Comparison of ENCODE assay signal across 1 cellular context in genomic region chr3:4722103-4722502, GRCh38.
A peak's percentile ranks its signal among the peaks of the same experiment; 100 is the strongest.
TF ChIP-seq lines count a peak whose summit lies in the region.

No MANE protein-coding gene starts in this region.

TF ChIP-seq in K562, 482 proteins besides CTCF, POLR2A, EP300 and RAD21 (continued from another document and continues in another):
- no peak for TF ChIP-seq ATF6 (CRISPR knock-in tag; IDR thresholded peaks at IDR 0.05)
- no peak for TF ChIP-seq BMI1 (IDR thresholded peaks at IDR 0.05; ENCODE audit: low read length)
- no peak for TF ChIP-seq ZNF740 (CRISPR knock-in tag; IDR thresholded peaks at IDR 0.05)
- TF ChIP-seq ZNF740 (tag; IDR thresholded peaks at IDR 0.05) = no peak
- TF ChIP-seq FOSL1 (tag; conservative IDR thresholded peaks at IDR 0.05) = no peak
- TF ChIP-seq SP1 (CRISPR knock-in tag; IDR thresholded peaks at IDR 0.05) = no peak
- TF ChIP-seq KAT8 (IDR thresholded peaks at IDR 0.05; ENCODE audit: low read depth) = no peak
- TF ChIP-seq ZNF668 (CRISPR knock-in tag; IDR thresholded peaks at IDR 0.05) = no peak
- TF ChIP-seq TFAP4 (CRISPR knock-in tag; IDR thresholded peaks at IDR 0.05; ENCODE audit: borderline replicate concordance) = no peak
- no peak for TF ChIP-seq POLR2AphosphoS2 (IDR thresholded peaks at IDR 0.05; ENCODE audit: low read length)
- TF ChIP-seq CTBP1 (IDR thresholded peaks at IDR 0.05; ENCODE audit: borderline replicate concordance) = no peak; the same call in 1 of the 2 replicates
- TF ChIP-seq RB1 (IDR thresholded peaks at IDR 0.05; ENCODE audit: low read depth) = 0 out of 2 replicates have a peak, but pooled peaks have one; percentile 40
- no peak for TF ChIP-seq RFX1 (IDR thresholded peaks at IDR 0.05)
- no peak for TF ChIP-seq ATF4 (CRISPR knock-in tag; IDR thresholded peaks at IDR 0.05)
- TF ChIP-seq, protein P1, sequence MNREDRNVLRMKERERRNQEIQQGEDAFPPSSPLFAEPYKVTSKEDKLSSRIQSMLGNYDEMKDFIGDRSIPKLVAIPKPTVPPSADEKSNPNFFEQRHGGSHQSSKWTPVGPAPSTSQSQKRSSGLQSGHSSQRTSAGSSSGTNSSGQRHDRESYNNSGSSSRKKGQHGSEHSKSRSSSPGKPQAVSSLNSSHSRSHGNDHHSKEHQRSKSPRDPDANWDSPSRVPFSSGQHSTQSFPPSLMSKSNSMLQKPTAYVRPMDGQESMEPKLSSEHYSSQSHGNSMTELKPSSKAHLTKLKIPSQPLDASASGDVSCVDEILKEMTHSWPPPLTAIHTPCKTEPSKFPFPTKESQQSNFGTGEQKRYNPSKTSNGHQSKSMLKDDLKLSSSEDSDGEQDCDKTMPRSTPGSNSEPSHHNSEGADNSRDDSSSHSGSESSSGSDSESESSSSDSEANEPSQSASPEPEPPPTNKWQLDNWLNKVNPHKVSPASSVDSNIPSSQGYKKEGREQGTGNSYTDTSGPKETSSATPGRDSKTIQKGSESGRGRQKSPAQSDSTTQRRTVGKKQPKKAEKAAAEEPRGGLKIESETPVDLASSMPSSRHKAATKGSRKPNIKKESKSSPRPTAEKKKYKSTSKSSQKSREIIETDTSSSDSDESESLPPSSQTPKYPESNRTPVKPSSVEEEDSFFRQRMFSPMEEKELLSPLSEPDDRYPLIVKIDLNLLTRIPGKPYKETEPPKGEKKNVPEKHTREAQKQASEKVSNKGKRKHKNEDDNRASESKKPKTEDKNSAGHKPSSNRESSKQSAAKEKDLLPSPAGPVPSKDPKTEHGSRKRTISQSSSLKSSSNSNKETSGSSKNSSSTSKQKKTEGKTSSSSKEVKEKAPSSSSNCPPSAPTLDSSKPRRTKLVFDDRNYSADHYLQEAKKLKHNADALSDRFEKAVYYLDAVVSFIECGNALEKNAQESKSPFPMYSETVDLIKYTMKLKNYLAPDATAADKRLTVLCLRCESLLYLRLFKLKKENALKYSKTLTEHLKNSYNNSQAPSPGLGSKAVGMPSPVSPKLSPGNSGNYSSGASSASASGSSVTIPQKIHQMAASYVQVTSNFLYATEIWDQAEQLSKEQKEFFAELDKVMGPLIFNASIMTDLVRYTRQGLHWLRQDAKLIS (CRISPR knock-in tag; IDR thresholded peaks at IDR 0.05) = no peak
- TF ChIP-seq, protein P2, sequence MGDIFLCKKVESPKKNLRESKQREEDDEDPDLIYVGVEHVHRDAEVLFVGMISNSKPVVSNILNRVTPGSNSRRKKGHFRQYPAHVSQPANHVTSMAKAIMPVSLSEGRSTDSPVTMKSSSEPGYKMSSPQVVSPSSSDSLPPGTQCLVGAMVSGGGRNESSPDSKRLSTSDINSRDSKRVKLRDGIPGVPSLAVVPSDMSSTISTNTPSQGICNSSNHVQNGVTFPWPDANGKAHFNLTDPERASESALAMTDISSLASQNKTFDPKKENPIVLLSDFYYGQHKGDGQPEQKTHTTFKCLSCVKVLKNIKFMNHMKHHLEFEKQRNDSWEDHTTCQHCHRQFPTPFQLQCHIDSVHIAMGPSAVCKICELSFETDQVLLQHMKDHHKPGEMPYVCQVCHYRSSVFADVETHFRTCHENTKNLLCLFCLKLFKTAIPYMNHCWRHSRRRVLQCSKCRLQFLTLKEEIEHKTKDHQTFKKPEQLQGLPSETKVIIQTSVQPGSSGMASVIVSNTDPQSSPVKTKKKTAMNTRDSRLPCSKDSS (IDR thresholded peaks at IDR 0.05; ENCODE audit: low read depth, partially characterized antibody) = no peak
- no peak for TF ChIP-seq ZNF445 (CRISPR knock-in tag; IDR thresholded peaks at IDR 0.05; ENCODE audit: low read depth)
- no peak for TF ChIP-seq ZNF347 (CRISPR knock-in tag; IDR thresholded peaks at IDR 0.05; ENCODE audit: low read depth)
- TF ChIP-seq FOS (IDR thresholded peaks at IDR 0.05; ENCODE audit: extremely low read depth, insufficient read length) = no peak
- TF ChIP-seq HCFC1 (IDR thresholded peaks at IDR 0.05; ENCODE audit: low read depth, low read length) = no peak
- no peak for TF ChIP-seq MAZ (CRISPR knock-in tag; conservative IDR thresholded peaks at IDR 0.05 in 1 of 2, IDR thresholded peaks at IDR 0.05 in 1 of 2)
- no peak for TF ChIP-seq E4F1 (CRISPR knock-in tag; IDR thresholded peaks at IDR 0.05; ENCODE audit: borderline replicate concordance)
- TF ChIP-seq ZNF785 (CRISPR knock-in tag; IDR thresholded peaks at IDR 0.05) = no peak
- 0 out of 2 replicates have a peak, but pooled peaks have one; percentile 20 for TF ChIP-seq MYC (IDR thresholded peaks at IDR 0.05; ENCODE audit: low read depth, low read length)
- TF ChIP-seq MYC (CRISPR knock-in tag; IDR thresholded peaks at IDR 0.05; ENCODE audit: borderline replicate concordance, low read depth) = no peak
- no peak for TF ChIP-seq PTBP1 (IDR thresholded peaks at IDR 0.05; ENCODE audit: low read depth, low read length)
- TF ChIP-seq MED1 (CRISPR knock-in tag; IDR thresholded peaks at IDR 0.05; ENCODE audit: borderline replicate concordance) = no peak
- TF ChIP-seq OTX1 (CRISPR knock-in tag; IDR thresholded peaks at IDR 0.05) = no peak
- TF ChIP-seq SOX6 (IDR thresholded peaks at IDR 0.05) = no peak
- peak; percentile 41; the same call in 1 of the 2 replicates for TF ChIP-seq TCF3 (CRISPR knock-in tag; IDR thresholded peaks at IDR 0.05)
- TF ChIP-seq, protein P3, sequence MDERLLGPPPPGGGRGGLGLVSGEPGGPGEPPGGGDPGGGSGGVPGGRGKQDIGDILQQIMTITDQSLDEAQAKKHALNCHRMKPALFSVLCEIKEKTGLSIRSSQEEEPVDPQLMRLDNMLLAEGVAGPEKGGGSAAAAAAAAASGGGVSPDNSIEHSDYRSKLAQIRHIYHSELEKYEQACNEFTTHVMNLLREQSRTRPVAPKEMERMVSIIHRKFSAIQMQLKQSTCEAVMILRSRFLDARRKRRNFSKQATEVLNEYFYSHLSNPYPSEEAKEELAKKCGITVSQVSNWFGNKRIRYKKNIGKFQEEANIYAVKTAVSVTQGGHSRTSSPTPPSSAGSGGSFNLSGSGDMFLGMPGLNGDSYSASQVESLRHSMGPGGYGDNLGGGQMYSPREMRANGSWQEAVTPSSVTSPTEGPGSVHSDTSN (CRISPR knock-in tag; IDR thresholded peaks at IDR 0.05; ENCODE audit: low read depth) = no peak
- TF ChIP-seq, protein P3 (tag; conservative IDR thresholded peaks at IDR 0.05; ENCODE audit: low read depth) = 0 out of 2 replicates have a peak, but pooled peaks have one; percentile 12
- no peak for TF ChIP-seq PURB (CRISPR knock-in tag; IDR thresholded peaks at IDR 0.05; ENCODE audit: low read depth)
- TF ChIP-seq, protein P4, sequence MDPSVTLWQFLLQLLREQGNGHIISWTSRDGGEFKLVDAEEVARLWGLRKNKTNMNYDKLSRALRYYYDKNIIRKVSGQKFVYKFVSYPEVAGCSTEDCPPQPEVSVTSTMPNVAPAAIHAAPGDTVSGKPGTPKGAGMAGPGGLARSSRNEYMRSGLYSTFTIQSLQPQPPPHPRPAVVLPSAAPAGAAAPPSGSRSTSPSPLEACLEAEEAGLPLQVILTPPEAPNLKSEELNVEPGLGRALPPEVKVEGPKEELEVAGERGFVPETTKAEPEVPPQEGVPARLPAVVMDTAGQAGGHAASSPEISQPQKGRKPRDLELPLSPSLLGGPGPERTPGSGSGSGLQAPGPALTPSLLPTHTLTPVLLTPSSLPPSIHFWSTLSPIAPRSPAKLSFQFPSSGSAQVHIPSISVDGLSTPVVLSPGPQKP (CRISPR knock-in tag; IDR thresholded peaks at IDR 0.05) = no peak
- TF ChIP-seq, protein P5, sequence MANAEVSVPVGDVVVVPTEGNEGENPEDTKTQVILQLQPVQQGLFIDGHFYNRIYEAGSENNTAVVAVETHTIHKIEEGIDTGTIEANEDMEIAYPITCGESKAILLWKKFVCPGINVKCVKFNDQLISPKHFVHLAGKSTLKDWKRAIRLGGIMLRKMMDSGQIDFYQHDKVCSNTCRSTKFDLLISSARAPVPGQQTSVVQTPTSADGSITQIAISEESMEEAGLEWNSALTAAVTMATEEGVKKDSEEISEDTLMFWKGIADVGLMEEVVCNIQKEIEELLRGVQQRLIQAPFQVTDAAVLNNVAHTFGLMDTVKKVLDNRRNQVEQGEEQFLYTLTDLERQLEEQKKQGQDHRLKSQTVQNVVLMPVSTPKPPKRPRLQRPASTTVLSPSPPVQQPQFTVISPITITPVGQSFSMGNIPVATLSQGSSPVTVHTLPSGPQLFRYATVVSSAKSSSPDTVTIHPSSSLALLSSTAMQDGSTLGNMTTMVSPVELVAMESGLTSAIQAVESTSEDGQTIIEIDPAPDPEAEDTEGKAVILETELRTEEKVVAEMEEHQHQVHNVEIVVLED (CRISPR knock-in tag; IDR thresholded peaks at IDR 0.05) = no peak
- no peak for TF ChIP-seq TAF9B (IDR thresholded peaks at IDR 0.05; ENCODE audit: partially characterized antibody)
- no peak for TF ChIP-seq ATF7 (IDR thresholded peaks at IDR 0.05)
- TF ChIP-seq ZNF277 (CRISPR knock-in tag; IDR thresholded peaks at IDR 0.05; ENCODE audit: borderline replicate concordance) = no peak
- TF ChIP-seq ZBTB8A (IDR thresholded peaks at IDR 0.05; ENCODE audit: partially characterized antibody) = no peak
- TF ChIP-seq U2AF1 (optimal IDR thresholded peaks at IDR 0.05; ENCODE audit: low read depth, low read length) = no peak
- TF ChIP-seq PCBP1 (IDR thresholded peaks at IDR 0.05; ENCODE audit: low read depth, low read length, poor library complexity, severe bottlenecking) = no peak
